Comparison of ENCODE assay signal across 16 cellular contexts in genomic region chr11:23680488-23681230, GRCh38.
"Had no signal": no experiment of that assay in that cellular context is flagged by ENCODE, and none has a peak within 500 bp of the region (broad histone marks: within the 10 kb centered on the region; RNA-seq: fewer than 3 reads in every experiment).

No MANE protein-coding gene starts in this region.

- H3K36me3 ChIP-seq: cardiac muscle cell, colonic mucosa, right atrium auricular region, thoracic aorta had no signal

- H3K27ac ChIP-seq: cardiac muscle cell, colonic mucosa, right atrium auricular region, thoracic aorta had no signal

- H3K27me3 Mint-ChIP-seq: activated CD4-positive, alpha-beta memory T cell treated with anti-CD3 and anti-CD28 coated beads, Interleukin-2, amount 10 ng/mL, durations not matched to agents 7 days and 5 days; activated T-cell treated with anti-CD3 and anti-CD28 coated beads, Interleukin-2, amount 50 U/mL, for 24 hours; stimulated activated naive CD8-positive, alpha-beta T cell treated with anti-CD3 and anti-CD28 coated beads, Interleukin-15, amount 100 ng/mL, for 72 hours had no signal

- H3K4me3 ChIP-seq: cardiac muscle cell, colonic mucosa, right atrium auricular region, thoracic aorta had no signal

- H3K9me3 Mint-ChIP-seq: nephron; stimulated activated naive CD8-positive, alpha-beta T cell treated with anti-CD3 and anti-CD28 coated beads, Interleukin-15, amount 100 ng/mL, for 72 hours; T-helper 1 cell treated with Interleukin-12 subunit alpha and Interleukin-12 subunit beta and Interleukin-4 antibody, amounts not matched to agents 30 μg/mL and 1 μg/mL, for 36 hours had no signal

- H3K27ac Mint-ChIP-seq: activated CD4-positive, alpha-beta memory T cell treated with anti-CD3 and anti-CD28 coated beads, Interleukin-2, amount 10 ng/mL, durations not matched to agents 7 days and 5 days; activated T-cell treated with anti-CD3 and anti-CD28 coated beads, Interleukin-2, amount 50 U/mL, for 24 hours; nephron; progenitor cell of endocrine pancreas; T-helper 1 cell treated with Interleukin-12 subunit alpha and Interleukin-12 subunit beta and Interleukin-4 antibody, amounts not matched to agents 30 μg/mL and 1 μg/mL, for 36 hours had no signal

- H3K4me1 ChIP-seq: colonic mucosa, right atrium auricular region had no signal

- H3K27me3 ChIP-seq: cardiac muscle cell, colonic mucosa, right atrium auricular region had no signal

- H3K4me1 Mint-ChIP-seq: activated CD4-positive, alpha-beta memory T cell treated with anti-CD3 and anti-CD28 coated beads, Interleukin-2, amount 10 ng/mL, durations not matched to agents 7 days and 5 days; nephron; stimulated activated naive CD8-positive, alpha-beta T cell treated with anti-CD3 and anti-CD28 coated beads, Interleukin-15, amount 100 ng/mL, for 72 hours had no signal

- DNase-seq: activated CD4-positive, alpha-beta memory T cell treated with anti-CD3 and anti-CD28 coated beads, Interleukin-2, amount 10 ng/mL, durations not matched to agents 7 days and 5 days; activated CD4-positive, alpha-beta T cell treated with anti-CD3 and anti-CD28 coated beads for 4 hours; activated effector memory CD4-positive, alpha-beta T cell treated with Interleukin-2 at 50 U/mL for 16 hours; activated naive CD4-positive, alpha-beta T cell treated with anti-CD3 and anti-CD28 coated beads, Interleukin-2, amount 50 U/mL, for 16 hours; activated T-cell treated with anti-CD3 and anti-CD28 coated beads, Interleukin-2, amount 50 U/mL, for 24 hours; colonic mucosa; occipital lobe; small intestine; stimulated activated naive CD8-positive, alpha-beta T cell treated with anti-CD3 and anti-CD28 coated beads, Interleukin-15, amount 100 ng/mL, for 72 hours had no signal

- H3K4me3 Mint-ChIP-seq: activated CD4-positive, alpha-beta memory T cell treated with anti-CD3 and anti-CD28 coated beads, Interleukin-2, amount 10 ng/mL, durations not matched to agents 7 days and 5 days; activated T-cell treated with anti-CD3 and anti-CD28 coated beads, Interleukin-2, amount 50 U/mL, for 24 hours; nephron; stimulated activated naive CD8-positive, alpha-beta T cell treated with anti-CD3 and anti-CD28 coated beads, Interleukin-15, amount 100 ng/mL, for 72 hours; T-helper 1 cell treated with Interleukin-12 subunit alpha and Interleukin-12 subunit beta and Interleukin-4 antibody, amounts not matched to agents 30 μg/mL and 1 μg/mL, for 36 hours had no signal

- H3K9me3 ChIP-seq: colonic mucosa, right atrium auricular region, thoracic aorta had no signal

- ATAC-seq: esophagus mucosa had no signal
